1 cellular context compared by ENCODE assay signal in genomic region chr2:64338910-64339500, GRCh38.
TF ChIP-seq lines count a peak whose summit lies in the region.

No MANE protein-coding gene starts in this region.

TF ChIP-seq in GM12878, 131 proteins besides CTCF, POLR2A, EP300 and RAD21 (continued from another document):
- TF ChIP-seq IRF4 (IDR thresholded peaks at IDR 0.05; ENCODE audit: low read depth, low read length) (no peak), ATF2 (IDR thresholded peaks at IDR 0.05; ENCODE audit: low read length) (peak; percentile 18; the same call in 1 of the 2 replicates), SP1 (IDR thresholded peaks at IDR 0.05; ENCODE audit: low read depth, low read length) (no peak)
TF ChIP-seq in GM12878: peak in this region for 4.
